Comparison of ENCODE assay signal across 1 cellular context in genomic region chr9:133428579-133429215, GRCh38.
TF ChIP-seq lines count a peak whose summit lies in the region.

No MANE protein-coding gene starts in this region.

TF ChIP-seq in HepG2, 621 proteins besides CTCF, POLR2A, EP300 and RAD21 (continued from another document):
- no peak for TF ChIP-seq PREB (CRISPR knock-in tag; IDR thresholded peaks at IDR 0.05)
- no peak for TF ChIP-seq ZNF20 (CRISPR knock-in tag; IDR thresholded peaks at IDR 0.05)
- TF ChIP-seq ZBTB20 (CRISPR knock-in tag; IDR thresholded peaks at IDR 0.05; ENCODE audit: borderline replicate concordance, low read depth), result no peak
- no peak for TF ChIP-seq ESRRA (CRISPR knock-in tag; IDR thresholded peaks at IDR 0.05; ENCODE audit: low read depth)
- no peak for TF ChIP-seq ZNF563 (CRISPR knock-in tag; IDR thresholded peaks at IDR 0.05)
- no peak for TF ChIP-seq NAIF1 (CRISPR knock-in tag; IDR thresholded peaks at IDR 0.05; ENCODE audit: borderline replicate concordance)
- no peak for TF ChIP-seq MIXL1 (CRISPR knock-in tag; IDR thresholded peaks at IDR 0.05)
- TF ChIP-seq GATAD2A (CRISPR knock-in tag; IDR thresholded peaks at IDR 0.05), result no peak
- TF ChIP-seq MAZ (IDR thresholded peaks at IDR 0.05; ENCODE audit: borderline replicate concordance, low read depth, low read length), result no peak
- TF ChIP-seq MAZ (CRISPR knock-in tag; IDR thresholded peaks at IDR 0.05; ENCODE audit: low read depth), result peak; percentile 53; the same call in 1 of the 2 replicates
- TF ChIP-seq PTBP1 (IDR thresholded peaks at IDR 0.05; ENCODE audit: low read depth, low read length, poor library complexity, severe bottlenecking), result no peak
- no peak for TF ChIP-seq ZNF737 (CRISPR knock-in tag; IDR thresholded peaks at IDR 0.05; ENCODE audit: borderline replicate concordance)
- TF ChIP-seq HDAC1 (CRISPR knock-in tag; IDR thresholded peaks at IDR 0.05), result no peak
- no peak for TF ChIP-seq ZNF280D (CRISPR knock-in tag; IDR thresholded peaks at IDR 0.05)
- TF ChIP-seq RNF219 (CRISPR knock-in tag; IDR thresholded peaks at IDR 0.05), result no peak
- no peak for TF ChIP-seq ZBTB25 (CRISPR knock-in tag; IDR thresholded peaks at IDR 0.05)
- TF ChIP-seq SNRNP70 (IDR thresholded peaks at IDR 0.05; ENCODE audit: low read depth, low read length), result no peak
- TF ChIP-seq ZNF574 (CRISPR knock-in tag; IDR thresholded peaks at IDR 0.05), result peak; percentile 26; the same call in 1 of the 2 replicates
- TF ChIP-seq HNRNPLL (IDR thresholded peaks at IDR 0.05; ENCODE audit: low read depth, low read length, poor library complexity, severe bottlenecking), result peak; percentile 41
- TF ChIP-seq KLF12 (CRISPR knock-in tag; IDR thresholded peaks at IDR 0.05; ENCODE audit: borderline replicate concordance), result no peak
- no peak for TF ChIP-seq PHF8 (CRISPR knock-in tag; IDR thresholded peaks at IDR 0.05)
- no peak for TF ChIP-seq BRCA1 (CRISPR knock-in tag; IDR thresholded peaks at IDR 0.05)
- TF ChIP-seq ZNF597 (CRISPR knock-in tag; IDR thresholded peaks at IDR 0.05), result no peak
- no peak for TF ChIP-seq JUN (CRISPR knock-in tag; IDR thresholded peaks at IDR 0.05)
- peak; percentile 14; the same call in 1 of the 2 replicates for TF ChIP-seq ZBTB7B (CRISPR knock-in tag; IDR thresholded peaks at IDR 0.05)
- TF ChIP-seq ZNF138 (CRISPR knock-in tag; IDR thresholded peaks at IDR 0.05; ENCODE audit: low read depth), result no peak
- TF ChIP-seq MIER3 (CRISPR knock-in tag; IDR thresholded peaks at IDR 0.05; ENCODE audit: borderline replicate concordance), result no peak
- TF ChIP-seq PAXIP1 (CRISPR knock-in tag; conservative IDR thresholded peaks at IDR 0.05), result no peak
